8 cellular contexts compared by ENCODE assay signal in the genomic region with DNA sequence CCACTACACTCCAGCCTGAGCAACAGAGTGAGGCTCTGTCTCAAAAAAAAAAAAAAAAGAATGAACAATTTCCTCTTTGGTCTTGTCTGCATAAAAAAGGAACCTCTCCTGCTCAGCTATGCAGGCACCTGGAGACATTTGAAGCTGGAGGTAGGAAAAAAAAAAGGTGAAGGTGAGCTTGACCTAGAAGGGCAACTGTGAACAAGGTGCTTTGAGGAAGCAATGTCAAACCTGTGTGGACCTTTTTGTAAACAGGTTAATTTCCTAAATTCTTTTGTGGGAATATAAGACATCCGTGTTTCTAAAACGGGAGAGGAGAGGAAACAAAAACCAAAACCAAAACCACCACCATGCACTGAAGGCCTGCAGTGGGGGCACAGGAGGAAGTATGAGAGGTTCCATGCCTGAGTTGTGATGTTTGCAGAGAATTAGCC.
DNase-seq lines count a peak whose midpoint lies in the region; ATAC-seq, FAIRE-seq and TF ChIP-seq lines count a peak whose summit lies in the region.

No MANE protein-coding gene starts in this region.

- H3K9me3 ChIP-seq in colonic mucosa: no peaks in the 10 kb centered on the region

- TF ChIP-seq CTCF in colonic mucosa (IDR thresholded peaks at IDR 0.05): no peak

- peak overlapping the region; percentile 34 for H3K27ac ChIP-seq in colonic mucosa
- peak overlapping the region; percentile 79 for H3K27ac ChIP-seq in rectal smooth muscle tissue (ENCODE audit: low read depth, low read length)

- H3K27me3 ChIP-seq in colonic mucosa (no peaks in the 10 kb centered on the region), rectal smooth muscle tissue (ENCODE audit: control insufficient read depth, insufficient read depth, low read length) (no peaks in the 10 kb centered on the region)

- TF ChIP-seq POLR2A in erythroblast (IDR thresholded peaks at IDR 0.05; ENCODE audit: low read length): no peak

- H3K36me3 ChIP-seq in colonic mucosa (no peaks in the 10 kb centered on the region), rectal smooth muscle tissue (ENCODE audit: control insufficient read depth, insufficient read depth, low read length) (no peaks in the 10 kb centered on the region)

- FAIRE-seq in GM19239 (lab: Jason Lieb, UNC): peak; percentile 94

- H3K9ac ChIP-seq in colonic mucosa (ENCODE audit: low read depth in 2 of 2, low read length in 2 of 2) (peak overlapping the region in 1 of 2 donors; percentile 31), rectal smooth muscle tissue (ENCODE audit: low read length) (no peak overlapping the region)

- ATAC-seq in HG02970 (IDR thresholded peaks at IDR 0.05; ENCODE audit: low FRiP score, unreplicated experiment): no peak

- H3K4me1 ChIP-seq in colonic mucosa: peaks cover 9% of the 10 kb centered on the region
- peaks cover 34% of the 10 kb centered on the region for H3K4me1 ChIP-seq in rectal smooth muscle tissue (ENCODE audit: control insufficient read depth, insufficient read depth, low read length)

- H3K4me3 ChIP-seq in colonic mucosa (no peak overlapping the region), rectal smooth muscle tissue (ENCODE audit: low read length) (peak overlapping the region; percentile 11)

- intact Hi-C loops in colonic mucosa (cut with DNase I): no loop called here

- DNase-seq in GM19239 (ENCODE audit: insufficient read length, low spot score) (no peak), MV-4-11 (lab: John Stamatoyannopoulos, UW) (peak; percentile 80), colonic mucosa (no peak), occipital lobe (lab: John Stamatoyannopoulos, UW) (no peak), NCI-H526 (lab: John Stamatoyannopoulos, UW) (no peak), erythroblast (lab: John Stamatoyannopoulos, UW) (no peak)
